Comparison of ENCODE assay signal across 22 cellular contexts in the genomic region with DNA sequence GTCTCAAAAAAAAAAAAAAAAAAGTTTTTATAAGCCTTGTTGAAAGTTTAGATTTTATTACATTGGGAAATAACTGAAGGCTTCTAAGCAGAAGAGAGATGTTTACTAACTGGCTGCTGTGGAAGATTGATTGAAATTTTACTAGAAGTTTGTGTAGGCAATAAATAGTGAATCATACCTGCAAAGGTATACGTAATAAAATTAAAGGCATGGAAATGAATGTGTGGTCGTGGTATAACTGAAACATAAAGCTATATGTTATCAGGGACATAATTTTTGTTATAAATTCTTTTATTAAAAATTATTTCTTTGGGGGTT. TPM values are rescaled to one million over a fixed set of nuclear protein-coding genes. Genes with fewer than 3 reads are reported as not detected.
DNase-seq lines count a peak whose midpoint lies in the region; ATAC-seq and TF ChIP-seq lines count a peak whose summit lies in the region.
"Had no signal": no experiment of that assay in that cellular context is flagged by ENCODE, and none has a peak within 500 bp of the region (broad histone marks: within the 10 kb centered on the region; RNA-seq: fewer than 3 reads in every experiment).

No MANE protein-coding gene starts in this region.

- H3K4me3 Mint-ChIP-seq in activated naive CD4-positive, alpha-beta T cell treated with anti-CD3 and anti-CD28 coated beads for 36 hours = no peak overlapping the region
- peak overlapping the region; percentile 55 for H3K4me3 Mint-ChIP-seq in central memory CD8-positive, alpha-beta T cell
- H3K4me3 Mint-ChIP-seq in stimulated activated effector memory CD8-positive, alpha-beta T cell treated with anti-CD3 and anti-CD28 coated beads, Interleukin-12 subunit alpha, Interleukin-12 subunit beta, amount 100 ng/mL, for 72 hours = peak overlapping the region; percentile 21
- H3K4me3 Mint-ChIP-seq: GM23338 had no signal

- peaks cover 8% of the 10 kb centered on the region for H3K36me3 Mint-ChIP-seq in activated naive CD4-positive, alpha-beta T cell treated with anti-CD3 and anti-CD28 coated beads for 36 hours (ENCODE audit: low read depth)
- H3K36me3 Mint-ChIP-seq in central memory CD8-positive, alpha-beta T cell (ENCODE audit: insufficient read depth) = peaks cover 16% of the 10 kb centered on the region
- peaks cover 89% of the 10 kb centered on the region for H3K36me3 Mint-ChIP-seq in stimulated activated effector memory CD8-positive, alpha-beta T cell treated with anti-CD3 and anti-CD28 coated beads, Interleukin-12 subunit alpha, Interleukin-12 subunit beta, amount 100 ng/mL, for 72 hours
- H3K36me3 Mint-ChIP-seq: IgD-negative memory B cell had no signal

- intact Hi-C loops in activated naive CD4-positive, alpha-beta T cell treated with anti-CD3 and anti-CD28 coated beads for 36 hours (cut with micrococcal nuclease) = no loop called here

- no peaks in the 10 kb centered on the region for H3K27me3 Mint-ChIP-seq in activated naive CD4-positive, alpha-beta T cell treated with anti-CD3 and anti-CD28 coated beads for 36 hours (ENCODE audit: low read depth)
- H3K27me3 Mint-ChIP-seq in central memory CD8-positive, alpha-beta T cell = no peaks in the 10 kb centered on the region
- H3K27me3 Mint-ChIP-seq: IgD-negative memory B cell had no signal

- no peak for DNase-seq in activated naive CD4-positive, alpha-beta T cell treated with anti-CD3 and anti-CD28 coated beads for 36 hours
- DNase-seq in activated naive CD4-positive, alpha-beta T cell (lab: John Stamatoyannopoulos, UW) = no peak
- DNase-seq in LoVo (ENCODE audit: low spot score) = peak; percentile 20
- no peak for DNase-seq in central memory CD8-positive, alpha-beta T cell (ENCODE audit: low spot score in 2 of 2)
- DNase-seq in stimulated activated effector memory CD8-positive, alpha-beta T cell treated with anti-CD3 and anti-CD28 coated beads, Interleukin-12 subunit alpha, Interleukin-12 subunit beta, amount 100 ng/mL, for 72 hours (ENCODE audit: low spot score in 2 of 2) = no peak
- DNase-seq: ACHN; CD8-positive, alpha-beta T cell; DND-41; MG63; NCI-H1417; NCI-H1694 treated with DMSO at 0.1 percent for 48 hours; NCI-H2081 treated with DMSO at 0.1 percent for 48 hours; NCI-H446 treated with DMSO at 0.1 percent for 48 hours; NCI-H526 treated with DMSO at 0.1 percent for 48 hours; OCI-M1 had no signal

- peaks cover 57% of the 10 kb centered on the region for H3K4me1 Mint-ChIP-seq in activated naive CD4-positive, alpha-beta T cell treated with anti-CD3 and anti-CD28 coated beads for 36 hours (ENCODE audit: low read depth)
- peaks cover 55% of the 10 kb centered on the region for H3K4me1 Mint-ChIP-seq in central memory CD8-positive, alpha-beta T cell
- H3K4me1 Mint-ChIP-seq in stimulated activated effector memory CD8-positive, alpha-beta T cell treated with anti-CD3 and anti-CD28 coated beads, Interleukin-12 subunit alpha, Interleukin-12 subunit beta, amount 100 ng/mL, for 72 hours = peaks cover 60% of the 10 kb centered on the region

- CTCF ChIA-PET in activated naive CD4-positive, alpha-beta T cell treated with anti-CD3 and anti-CD28 coated beads for 36 hours (lab: Charles Lee) = no interaction called here

- no peak for ATAC-seq in central memory CD8-positive, alpha-beta T cell (replicated peaks; ENCODE audit: extremely low read depth, poor library complexity, severe bottlenecking)
- no peak for ATAC-seq in stimulated activated effector memory CD8-positive, alpha-beta T cell treated with anti-CD3 and anti-CD28 coated beads, Interleukin-12 subunit alpha, Interleukin-12 subunit beta, amount 100 ng/mL, for 72 hours
- ATAC-seq in SK-N-SH treated with all-trans-retinoic acid at 6 μM for 48 hours (no peak), GM19452 (IDR thresholded peaks at IDR 0.05; ENCODE audit: unreplicated experiment) (no peak)
- ATAC-seq: CD8-positive, alpha-beta T cell; GM23338; HCT116; Right ventricle myocardium inferior had no signal

- no peaks in the 10 kb centered on the region for H3K9me3 Mint-ChIP-seq in activated naive CD4-positive, alpha-beta T cell treated with anti-CD3 and anti-CD28 coated beads for 36 hours
- no peaks in the 10 kb centered on the region for H3K9me3 Mint-ChIP-seq in central memory CD8-positive, alpha-beta T cell
- H3K9me3 Mint-ChIP-seq in stimulated activated effector memory CD8-positive, alpha-beta T cell treated with anti-CD3 and anti-CD28 coated beads, Interleukin-12 subunit alpha, Interleukin-12 subunit beta, amount 100 ng/mL, for 72 hours = no peaks in the 10 kb centered on the region
- H3K9me3 Mint-ChIP-seq: CD8-positive, alpha-beta T cell; GM23338; IgD-negative memory B cell had no signal

- H3K27ac Mint-ChIP-seq in activated naive CD4-positive, alpha-beta T cell treated with anti-CD3 and anti-CD28 coated beads for 36 hours = peak overlapping the region; percentile 76
- peak overlapping the region; percentile 33 for H3K27ac Mint-ChIP-seq in central memory CD8-positive, alpha-beta T cell (ENCODE audit: low read depth)
- H3K27ac Mint-ChIP-seq in stimulated activated effector memory CD8-positive, alpha-beta T cell treated with anti-CD3 and anti-CD28 coated beads, Interleukin-12 subunit alpha, Interleukin-12 subunit beta, amount 100 ng/mL, for 72 hours = no peak overlapping the region
- H3K27ac Mint-ChIP-seq: CD8-positive, alpha-beta T cell; GM23338 had no signal

TF ChIP-seq in SK-N-SH treated with all-trans-retinoic acid at 6 μM for 48 hours, 23 proteins besides CTCF, POLR2A, EP300 and RAD21:
- no peak for TF ChIP-seq BACH2 (CRISPR knock-in tag; IDR thresholded peaks at IDR 0.05; ENCODE audit: borderline replicate concordance)
- TF ChIP-seq ARNTL (CRISPR knock-in tag; IDR thresholded peaks at IDR 0.05; ENCODE audit: borderline replicate concordance, low read depth) = no peak
- no peak for TF ChIP-seq RARB (CRISPR knock-in tag; IDR thresholded peaks at IDR 0.05)
- no peak for TF ChIP-seq TOX (CRISPR knock-in tag; IDR thresholded peaks at IDR 0.05; ENCODE audit: borderline replicate concordance)
- TF ChIP-seq PPARA (CRISPR knock-in tag; IDR thresholded peaks at IDR 0.05; ENCODE audit: borderline replicate concordance) = no peak

RNA-seq across cellular contexts. Expression of a gene that starts 8.7 kb away (rescaled TPM):
- 100 to 1,000 TPM; 120 to 136 TPM for total RNA-seq in activated naive CD4-positive, alpha-beta T cell treated with anti-CD3 and anti-CD28 coated beads for 36 hours

RNA-seq across cellular contexts. Expression of a gene that starts 20.4 kb away (rescaled TPM):
- total RNA-seq in activated naive CD4-positive, alpha-beta T cell treated with anti-CD3 and anti-CD28 coated beads for 36 hours = 10 to 100 TPM; 25.7 to 26.5 TPM

RNA-seq across cellular contexts. Expression of a gene that starts 39.2 kb away (rescaled TPM):
- total RNA-seq in activated naive CD4-positive, alpha-beta T cell treated with anti-CD3 and anti-CD28 coated beads for 36 hours = not detected
- total RNA-seq: CD8-positive, alpha-beta T cell; GM23338; Right ventricle myocardium inferior; SJSA1 had no signal
